Comparison of ENCODE assay signal across 8 cellular contexts in genomic region chr10:72325222-72326175, GRCh38. TPM values are rescaled to one million over a fixed set of nuclear protein-coding genes. Genes with fewer than 3 reads are reported as not detected.
DNase-seq lines count a peak whose midpoint lies in the region; ATAC-seq and TF ChIP-seq lines count a peak whose summit lies in the region.
"Not testable (repeated sequence)": the region's sequence is repeated elsewhere in the genome, so short reads cannot be mapped to it uniquely, and the experiment has no call there.

No MANE protein-coding gene starts in this region.

- H3K4me3 ChIP-seq in Panc1 (ENCODE audit: low read depth in 2 of 2, low read length in 2 of 2); esophagus (ENCODE audit: low read depth in 1 of 2, low read length in 2 of 2): not testable (repeated sequence)
- peak overlapping the region in 2 of 5 donors; percentile 12 to 35 for H3K4me3 ChIP-seq in subcutaneous abdominal adipose tissue (ENCODE audit: low read depth in 1 of 5, low read length in 5 of 5)

- DNase-seq in DMS153 (lab: John Stamatoyannopoulos, UW) = peak; percentile 94
- peak; percentile 19 to 69 for DNase-seq in NCI-H187 (lab: John Stamatoyannopoulos, UW)
- not testable (repeated sequence) for DNase-seq in Panc1 (ENCODE audit: low read depth, low spot score)
- peak in 35 of 58 donors; percentile 21 to 76 (median 52) for DNase-seq in anterior cingulate cortex (lab: John Stamatoyannopoulos, UW)
- peak; percentile 75 for DNase-seq in islet precursor cell
- DNase-seq in occipital lobe (lab: John Stamatoyannopoulos, UW) = peak; percentile 52

- not testable (repeated sequence) for ATAC-seq in Panc1

- peak overlapping the region in 3 of 5 donors; percentile 8 to 25 (median 23) for H3K9ac ChIP-seq in subcutaneous abdominal adipose tissue (ENCODE audit: low read length in 5 of 5)

- intact Hi-C loops in Panc1 (cut with micrococcal nuclease; ENCODE audit: unreplicated experiment) = not testable (repeated sequence)

- whole genome bisulfite sequencing in esophagus, 2 donors = 69 to 73% methylated on average over 44 to 50 of the region's 50 CpGs

- not testable (repeated sequence) for H3K27me3 ChIP-seq in Panc1 (ENCODE audit: control insufficient read depth, insufficient read depth, low read length); esophagus (ENCODE audit: control insufficient read depth in 1 of 2, insufficient read depth in 2 of 2, low read length in 2 of 2); subcutaneous abdominal adipose tissue (ENCODE audit: control insufficient read depth in 5 of 5, insufficient read depth in 4 of 5, low read length in 5 of 5)

- not testable (repeated sequence) for BruUV-seq in Panc1 (replicated peaks; lab: Mats Ljungman, UMichigan)

- not testable (repeated sequence) for TF ChIP-seq CTCF in Panc1 (IDR thresholded peaks at IDR 0.05)

- in situ Hi-C loops in Panc1 (cut with HindIII; ENCODE audit: low pct_unique_long_range_greater_than_20kb, low sequenced_read_pairs) = not testable (repeated sequence)

- peaks cover 79% of the 10 kb centered on the region for H3K4me1 ChIP-seq in Panc1 (ENCODE audit: control insufficient read depth, insufficient read depth, low read length)
- peaks cover 23 to 49% of the 10 kb centered on the region in 2 donors for H3K4me1 ChIP-seq in esophagus (ENCODE audit: control insufficient read depth in 2 of 2, insufficient read depth in 2 of 2, low read length in 1 of 2)
- H3K4me1 ChIP-seq in subcutaneous abdominal adipose tissue (ENCODE audit: control insufficient read depth in 5 of 5, insufficient read depth in 5 of 5, low read length in 5 of 5) = peaks cover 6 to 71% (median 62%) of the 10 kb centered on the region in 5 donors

- CTCF ChIA-PET in Panc1 (lab: Charles Lee) = interaction anchor here (2.1 kb wide), 1 partner anchor 51 kb away, joined by 7 read pairs; no protein-coding TSS in a partner anchor

- not testable (repeated sequence) for H3K36me3 ChIP-seq in Panc1 (ENCODE audit: control insufficient read depth, insufficient read depth, low read length); esophagus (ENCODE audit: control insufficient read depth in 2 of 2, insufficient read depth in 2 of 2, low read length in 1 of 2); subcutaneous abdominal adipose tissue (ENCODE audit: control insufficient read depth in 5 of 5, insufficient read depth in 5 of 5, low read length in 5 of 5)

- H3K9me3 ChIP-seq in Panc1 (ENCODE audit: control insufficient read depth, insufficient read depth, low read depth, low read length); esophagus (ENCODE audit: control insufficient read depth in 2 of 2, insufficient read depth in 1 of 2, low read depth in 1 of 2, low read length in 1 of 2); subcutaneous abdominal adipose tissue (ENCODE audit: control insufficient read depth in 5 of 5, low read length in 5 of 5): not testable (repeated sequence)

- H3K27ac ChIP-seq in Panc1 (ENCODE audit: low read length) (peak overlapping the region; percentile 92), esophagus (ENCODE audit: low read depth in 2 of 2, low read length in 1 of 2) (peak overlapping the region; percentile 45 to 52), subcutaneous abdominal adipose tissue (ENCODE audit: low read depth, low read length) (peak overlapping the region; percentile 82)

- POLR2A ChIA-PET in Panc1 (lab: Charles Lee) = interaction anchor here (0.6 kb wide), 1 partner anchor 10 kb away, joined by 6 read pairs; no protein-coding TSS in a partner anchor

RNA-seq across cellular contexts. Expression of gene DNAJB12, which starts 29.2 kb away (rescaled TPM):
- total RNA-seq in Panc1 (2021; ENCODE audit: unreplicated experiment) (51.0 TPM), occipital lobe (12.2 TPM)
- polyA plus RNA-seq in Panc1 (2012; ENCODE audit: insufficient read length) = 46.8 TPM
- 10 to 100 TPM; 18.4 to 20.7 TPM for polyA plus RNA-seq in esophagus

RNA-seq across cellular contexts. Expression of gene DDIT4, which starts 51.8 kb away (rescaled TPM):
- total RNA-seq in Panc1 (2021; ENCODE audit: unreplicated experiment) = 157 TPM
- polyA plus RNA-seq in Panc1 (2012; ENCODE audit: insufficient read length) = 344 TPM
- 100 to 1,000 TPM; 230 to 332 TPM for polyA plus RNA-seq in esophagus
- 30.6 TPM for total RNA-seq in occipital lobe
